In the genomic region with DNA sequence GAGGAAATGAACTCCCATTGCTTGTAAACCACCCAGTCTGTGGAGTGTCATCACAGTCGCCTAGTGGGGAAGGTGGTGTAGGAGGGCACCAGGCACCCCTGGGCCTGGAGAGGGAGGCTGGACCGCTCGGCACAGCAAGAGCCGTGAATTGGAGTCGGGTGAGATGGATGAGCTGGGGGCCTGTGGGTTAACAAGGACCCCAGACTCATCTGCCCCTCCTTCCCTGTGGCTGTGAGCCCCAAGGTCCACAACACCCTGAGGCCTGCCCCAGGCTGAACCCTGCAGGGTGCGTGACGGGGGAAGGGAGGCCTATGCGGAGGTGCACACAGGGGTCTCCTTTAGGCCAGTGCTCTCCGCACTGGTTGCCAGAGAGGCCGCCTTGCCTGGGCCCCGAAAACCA, we compare ENCODE assay signal across 31 cellular contexts.
"Had no signal": no experiment of that assay in that cellular context is flagged by ENCODE, and none has a peak within 500 bp of the region (broad histone marks: within the 10 kb centered on the region; RNA-seq: fewer than 3 reads in every experiment).

No MANE protein-coding gene starts in this region.

- H3K9me3 ChIP-seq: ascending aorta, breast epithelium, colonic mucosa had no signal

- ATAC-seq: activated CD4-positive, CD25-positive, alpha-beta regulatory T cell treated with anti-CD3 and anti-CD28 coated beads, Interleukin-2, amount 50 U/mL, for 24 hours; activated CD8-positive, alpha-beta memory T cell treated with anti-CD3 and anti-CD28 coated beads, Interleukin-2, amount 10 ng/mL, durations not matched to agents 7 days and 5 days; activated CD8-positive, alpha-beta T cell treated with anti-CD3 and anti-CD28 coated beads, Interleukin-2, amount 10 ng/mL, durations not matched to agents 7 days and 5 days; activated naive CD4-positive, alpha-beta T cell treated with anti-CD3 and anti-CD28 coated beads, Interleukin-2, amount 50 U/mL, for 72 hours; activated T-cell treated with anti-CD3 and anti-CD28 coated beads, Interleukin-2, amount 50 U/mL, for 72 hours; T-helper 17 cell had no signal

- DNase-seq: activated B cell treated with CpG ODN at 0.5 μM for 24 hours; activated CD4-positive, alpha-beta memory T cell treated with anti-CD3 and anti-CD28 coated beads for 36 hours; activated CD4-positive, alpha-beta T cell treated with anti-CD3 and anti-CD28 coated beads for 48 hours; activated CD4-positive, alpha-beta T cell treated with anti-CD3 and anti-CD28 coated beads, Interleukin-2, amount 50 U/mL, for 1 hour; activated CD8-positive, alpha-beta memory T cell treated with anti-CD3 and anti-CD28 coated beads, Interleukin-2, amount 10 ng/mL, durations not matched to agents 7 days and 5 days; activated CD8-positive, alpha-beta memory T cell treated with anti-CD3 and anti-CD28 coated beads, Interleukin-2, amount 50 U/mL, for 4 hours; activated CD8-positive, alpha-beta T cell treated with anti-CD3 and anti-CD28 coated beads, Interleukin-2, amount 10 ng/mL, durations not matched to agents 7 days and 5 days; activated gamma-delta T cell; activated naive CD4-positive, alpha-beta T cell; activated naive CD4-positive, alpha-beta T cell treated with anti-CD3 and anti-CD28 coated beads, Interleukin-2, amount 10 ng/mL, durations not matched to agents 7 days and 5 days; activated naive CD8-positive, alpha-beta T cell treated with anti-CD3 and anti-CD28 coated beads, Interleukin-2, amount 10 ng/mL, durations not matched to agents 7 days and 5 days; activated T-cell treated with anti-CD3 and anti-CD28 coated beads, Interleukin-2, amount 50 U/mL, for 1 hour; activated T-cell treated with anti-CD3 and anti-CD28 coated beads, Interleukin-2, amount 50 U/mL, for 72 hours; central memory CD4-positive, alpha-beta T cell; cerebellar nuclear complex; colonic mucosa; effector CD8-positive, alpha-beta T cell; foreskin fibroblast; T-helper 1 cell; T-helper 17 cell; T1000; WERI-Rb-1 had no signal

- H3K4me3 ChIP-seq: ascending aorta, breast epithelium, cardiac muscle cell, colonic mucosa had no signal

- H3K27me3 ChIP-seq: ascending aorta, breast epithelium, cardiac muscle cell, colonic mucosa had no signal

- FAIRE-seq: endometrium, endothelial cell of umbilical vein, frontal cortex had no signal

- H3K4me1 ChIP-seq: ascending aorta, breast epithelium, colonic mucosa had no signal

- H3K36me3 ChIP-seq: ascending aorta, breast epithelium, cardiac muscle cell, colonic mucosa, WERI-Rb-1 had no signal

- H3K27ac ChIP-seq: ascending aorta, breast epithelium, cardiac muscle cell, colonic mucosa, epithelial cell of prostate, WERI-Rb-1 had no signal
